2 cellular contexts compared by ENCODE assay signal in genomic region chr17:50480854-50481490, GRCh38.
A peak's percentile ranks its signal among the peaks of the same experiment; 100 is the strongest.
TF ChIP-seq lines count a peak whose summit lies in the region.

No MANE protein-coding gene starts in this region.

TF ChIP-seq in HepG2, 621 proteins besides CTCF, POLR2A, EP300 and RAD21:
- no peak for TF ChIP-seq ZNF644 (CRISPR knock-in tag; IDR thresholded peaks at IDR 0.05; ENCODE audit: low read depth)
- no peak for TF ChIP-seq ZNF383 (CRISPR knock-in tag; IDR thresholded peaks at IDR 0.05; ENCODE audit: borderline replicate concordance)
- TF ChIP-seq FOXP1 (IDR thresholded peaks at IDR 0.05), result no peak
- TF ChIP-seq FOXP1 (CRISPR knock-in tag; IDR thresholded peaks at IDR 0.05), result 0 out of 2 replicates have a peak, but pooled peaks have one; percentile 9
- TF ChIP-seq TERF1 (CRISPR knock-in tag; IDR thresholded peaks at IDR 0.05), result no peak
- 0 out of 2 replicates have a peak, but pooled peaks have one; percentile 15 for TF ChIP-seq RARA (CRISPR knock-in tag; IDR thresholded peaks at IDR 0.05)
- TF ChIP-seq MED1 (CRISPR knock-in tag; IDR thresholded peaks at IDR 0.05), result no peak
- TF ChIP-seq ZNF652 (CRISPR knock-in tag; IDR thresholded peaks at IDR 0.05; ENCODE audit: borderline replicate concordance, low read depth), result no peak
- TF ChIP-seq ZNF883 (CRISPR knock-in tag; IDR thresholded peaks at IDR 0.05; ENCODE audit: not compliant biosample characterization), result no peak
- no peak for TF ChIP-seq ZNF234 (CRISPR knock-in tag; conservative IDR thresholded peaks at IDR 0.05)
- no peak for TF ChIP-seq ZFP90 (CRISPR knock-in tag; IDR thresholded peaks at IDR 0.05; ENCODE audit: borderline replicate concordance)
- no peak for TF ChIP-seq GLI4 (CRISPR knock-in tag; IDR thresholded peaks at IDR 0.05; ENCODE audit: borderline replicate concordance)
- peak; percentile 54; the same call in 1 of the 2 replicates for TF ChIP-seq MIXL1 (CRISPR knock-in tag; IDR thresholded peaks at IDR 0.05)
- TF ChIP-seq ZNF280B (CRISPR knock-in tag; IDR thresholded peaks at IDR 0.05; ENCODE audit: borderline replicate concordance), result no peak

TF ChIP-seq in HEK293T, 16 proteins besides CTCF, POLR2A, EP300 and RAD21:
- TF ChIP-seq NFRKB (IDR thresholded peaks at IDR 0.05) (no peak), PKNOX1 (IDR thresholded peaks at IDR 0.05) (no peak), TARDBP (IDR thresholded peaks at IDR 0.05) (no peak), ELF4 (IDR thresholded peaks at IDR 0.05) (no peak), CTBP1 (IDR thresholded peaks at IDR 0.05; ENCODE audit: borderline replicate concordance) (no peak), L3MBTL2 (conservative IDR thresholded peaks at IDR 0.05) (no peak), SUZ12 (IDR thresholded peaks at IDR 0.05) (no peak), LEF1 (IDR thresholded peaks at IDR 0.05; ENCODE audit: borderline replicate concordance) (no peak), ARNT (IDR thresholded peaks at IDR 0.05) (no peak), BHLHE40 (IDR thresholded peaks at IDR 0.05; ENCODE audit: borderline replicate concordance) (no peak), HDGF (IDR thresholded peaks at IDR 0.05; ENCODE audit: borderline replicate concordance) (no peak)
